In the genomic region with DNA sequence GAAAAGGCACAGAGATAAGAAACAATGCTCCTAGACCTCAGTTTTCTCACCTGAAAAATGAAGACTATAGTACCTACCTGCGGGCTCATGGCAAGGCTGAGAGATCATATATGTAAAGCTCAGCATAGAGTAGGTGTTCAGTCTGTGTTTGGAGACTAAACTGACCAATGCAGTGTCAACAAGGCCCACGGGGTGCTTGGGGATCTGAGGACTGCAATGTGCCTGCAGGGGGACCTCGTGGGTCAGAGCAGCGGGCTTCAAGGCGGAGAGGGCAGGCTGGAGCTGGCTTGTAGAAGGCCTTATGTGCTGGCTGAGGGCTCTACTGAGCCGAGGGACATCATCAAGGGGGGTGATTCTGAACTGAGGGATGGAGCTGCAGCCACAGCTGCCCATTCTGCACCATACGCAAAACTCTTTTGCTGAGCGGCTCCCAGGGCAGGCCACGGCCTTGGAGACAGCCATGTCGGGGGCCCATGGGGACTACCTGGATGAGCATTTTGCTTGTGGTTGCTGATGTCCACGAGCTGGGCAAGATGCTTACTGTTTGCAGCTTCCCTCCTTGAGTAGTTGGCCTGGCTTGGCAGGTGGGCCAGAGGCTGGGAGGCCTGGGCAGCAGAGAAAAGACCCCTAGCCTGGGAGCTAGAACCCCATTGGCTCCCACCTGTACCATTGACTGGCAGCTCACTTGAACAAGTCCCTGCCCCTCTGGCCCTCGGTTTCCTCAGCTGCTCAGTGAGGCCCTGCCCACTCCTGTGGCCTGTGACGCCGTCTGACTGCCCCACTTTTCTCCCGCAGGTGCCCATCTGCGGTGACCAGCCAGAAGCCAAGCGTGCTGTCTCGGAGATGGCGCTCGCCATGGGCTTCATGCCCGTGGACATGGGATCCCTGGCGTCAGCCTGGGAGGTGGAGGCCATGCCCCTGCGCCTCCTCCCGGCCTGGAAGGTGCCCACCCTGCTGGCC, we compare ENCODE assay signal across 14 cellular contexts. TPM values are rescaled to one million over a fixed set of nuclear protein-coding genes. Genes with fewer than 3 reads are reported as not detected.
DNase-seq lines count a peak whose midpoint lies in the region; ATAC-seq and TF ChIP-seq lines count a peak whose summit lies in the region.
"Had no signal": no experiment of that assay in that cellular context is flagged by ENCODE, and none has a peak within 500 bp of the region (broad histone marks: within the 10 kb centered on the region; RNA-seq: fewer than 3 reads in every experiment).

No MANE protein-coding gene starts in this region.

- DNase-seq in stimulated activated naive CD8-positive, alpha-beta T cell treated with anti-CD3 and anti-CD28 coated beads, Interleukin-15, amount 100 ng/mL, for 72 hours: no peak
- no peak for DNase-seq in stimulated activated naive CD8-positive, alpha-beta T cell treated with anti-CD3 and anti-CD28 coated beads, Interleukin-15, Interleukin-2, amounts not matched to agents 100 U/mL and 50 U/mL, for 24 hours
- DNase-seq in chondrocyte (ENCODE audit: low spot score) (no peak), mesenchymal stem cell (no peak), NCI-H2107 treated with DMSO at 0.1 percent for 48 hours (lab: John Stamatoyannopoulos, UW; ENCODE audit: unreplicated experiment) (no peak), COLO668 (lab: John Stamatoyannopoulos, UW; ENCODE audit: unreplicated experiment) (no peak), NCI-H1092 treated with DMSO at 0.1 percent for 48 hours (lab: John Stamatoyannopoulos, UW) (no peak)
- DNase-seq: COR-L47, KBM-7, NCI-H1105, NCI-H2029, NCI-H510A, SJCRH30 had no signal

- H3K4me3 Mint-ChIP-seq in stimulated activated naive CD8-positive, alpha-beta T cell treated with anti-CD3 and anti-CD28 coated beads, Interleukin-15, amount 100 ng/mL, for 72 hours: no peak overlapping the region
- H3K4me3 Mint-ChIP-seq in chondrocyte (ENCODE audit: unreplicated experiment): no peak overlapping the region

- H2BK5ac ChIP-seq in mesenchymal stem cell (ENCODE audit: low read depth, low read length, poor library complexity, severe bottlenecking): no peak overlapping the region

- TF ChIP-seq CTCF in chondrocyte (IDR thresholded peaks at IDR 0.05): peak; percentile 14

- 93% methylated on average over 24 of the region's 24 CpGs for WGBS in mesenchymal stem cell

- no peak overlapping the region for H3K9ac ChIP-seq in mesenchymal stem cell (ENCODE audit: low read length)

- peaks cover 0 to 5% of the 10 kb centered on the region in 2 donors for H3K9me3 Mint-ChIP-seq in stimulated activated naive CD8-positive, alpha-beta T cell treated with anti-CD3 and anti-CD28 coated beads, Interleukin-15, amount 100 ng/mL, for 72 hours
- peaks cover 3% of the 10 kb centered on the region for H3K9me3 Mint-ChIP-seq in chondrocyte (ENCODE audit: low read depth)

- peaks cover 18% of the 10 kb centered on the region for H3K36me3 Mint-ChIP-seq in chondrocyte (ENCODE audit: low read depth)

- peaks cover 43% of the 10 kb centered on the region for H3K4me1 ChIP-seq in mesenchymal stem cell (ENCODE audit: control insufficient read depth, insufficient read depth, low read depth, low read length)
- H3K4me1 ChIP-seq: SJCRH30 had no signal

- peaks cover 52 to 67% of the 10 kb centered on the region in 2 experiments for H3K36me3 ChIP-seq in mesenchymal stem cell (ENCODE audit: control insufficient read depth in 1 of 2, insufficient read depth in 2 of 2, low read depth in 1 of 2, low read length in 2 of 2)
- H3K36me3 ChIP-seq: SJCRH30 had no signal

- H3K9me3 ChIP-seq in mesenchymal stem cell (ENCODE audit: control insufficient read depth, low read length): peaks cover 9% of the 10 kb centered on the region
- H3K9me3 ChIP-seq: SJCRH30 had no signal

- no peaks in the 10 kb centered on the region for H3K27me3 ChIP-seq in mesenchymal stem cell (ENCODE audit: control insufficient read depth in 1 of 2, insufficient read depth in 1 of 2, low read length in 2 of 2)
- H3K27me3 ChIP-seq: SJCRH30 had no signal

- H2AK5ac ChIP-seq in mesenchymal stem cell (ENCODE audit: low read length, severe bottlenecking): peak overlapping the region; percentile 29

- no peak overlapping the region for H3K4ac ChIP-seq in mesenchymal stem cell (ENCODE audit: low read depth in 1 of 2, low read length in 2 of 2)

- H4K91ac ChIP-seq in mesenchymal stem cell (ENCODE audit: low read length): no peak overlapping the region

- H3K4me1 Mint-ChIP-seq in stimulated activated naive CD8-positive, alpha-beta T cell treated with anti-CD3 and anti-CD28 coated beads, Interleukin-15, amount 100 ng/mL, for 72 hours: no peaks in the 10 kb centered on the region
- peaks cover 65% of the 10 kb centered on the region for H3K4me1 Mint-ChIP-seq in chondrocyte (ENCODE audit: low read depth)

- H3K18ac ChIP-seq in mesenchymal stem cell (ENCODE audit: low read depth in 1 of 2, low read length in 2 of 2): peak overlapping the region in 1 of 2 experiments; percentile 76

- no peak overlapping the region for H2BK120ac ChIP-seq in mesenchymal stem cell (ENCODE audit: low read depth, low read length)

- peak; percentile 15 for ATAC-seq in stimulated activated naive CD8-positive, alpha-beta T cell treated with anti-CD3 and anti-CD28 coated beads, Interleukin-15, amount 100 ng/mL, for 72 hours
- no peak for ATAC-seq in stimulated activated naive CD8-positive, alpha-beta T cell treated with anti-CD3 and anti-CD28 coated beads, Interleukin-15, Interleukin-2, amounts not matched to agents 100 U/mL and 50 U/mL, for 24 hours
- ATAC-seq in GM21786 (IDR thresholded peaks at IDR 0.05; ENCODE audit: unreplicated experiment): no peak

- H3K27me3 Mint-ChIP-seq in stimulated activated naive CD8-positive, alpha-beta T cell treated with anti-CD3 and anti-CD28 coated beads, Interleukin-15, amount 100 ng/mL, for 72 hours: no peaks in the 10 kb centered on the region
- H3K27me3 Mint-ChIP-seq in chondrocyte (ENCODE audit: low read depth): no peaks in the 10 kb centered on the region

- no peak overlapping the region for H2AFZ ChIP-seq in mesenchymal stem cell (ENCODE audit: low read depth, low read length)

- peak overlapping the region in 1 of 2 experiments; percentile 10 for H3K4me3 ChIP-seq in mesenchymal stem cell (ENCODE audit: insufficient read depth in 1 of 2, low read depth in 1 of 2, low read length in 2 of 2)
- H3K4me3 ChIP-seq: SJCRH30 had no signal

- H2BK15ac ChIP-seq in mesenchymal stem cell (ENCODE audit: low read depth, poor library complexity, severe bottlenecking): no peak overlapping the region

- no peak overlapping the region for H3K14ac ChIP-seq in mesenchymal stem cell (ENCODE audit: low read length in 2 of 2)

- H3K23ac ChIP-seq in mesenchymal stem cell (ENCODE audit: low read length in 2 of 2): no peak overlapping the region

- no peak overlapping the region for H4K8ac ChIP-seq in mesenchymal stem cell (ENCODE audit: low read length)

- H3K27ac ChIP-seq in mesenchymal stem cell (ENCODE audit: low read length, poor library complexity, severe bottlenecking): no peak overlapping the region
- H3K27ac ChIP-seq: SJCRH30 had no signal

- peaks cover 59% of the 10 kb centered on the region for H3K79me1 ChIP-seq in mesenchymal stem cell (replicated peaks; ENCODE audit: low read length, poor library complexity, severe bottlenecking)

- H2BK12ac ChIP-seq in mesenchymal stem cell (ENCODE audit: low read length in 2 of 2): peak overlapping the region in 1 of 2 experiments; percentile 27

- peak overlapping the region in 1 of 2 donors; percentile 30 for H3K27ac Mint-ChIP-seq in stimulated activated naive CD8-positive, alpha-beta T cell treated with anti-CD3 and anti-CD28 coated beads, Interleukin-15, amount 100 ng/mL, for 72 hours
- H3K27ac Mint-ChIP-seq in chondrocyte (ENCODE audit: unreplicated experiment): no peak overlapping the region

- H3K4me2 ChIP-seq in mesenchymal stem cell (ENCODE audit: low read length, poor library complexity, severe bottlenecking): no peak overlapping the region

RNA-seq across cellular contexts. Expression of gene STEAP3, which starts 23.5 kb away (rescaled TPM):
- total RNA-seq in chondrocyte: 44.6 to 151 TPM (median 46.6 TPM) in 3 replicates
- 25.2 TPM for polyA plus RNA-seq in mesenchymal stem cell (2013, experiment 1 of 2)
- polyA plus RNA-seq in mesenchymal stem cell (2013, experiment 2 of 2): 25.9 TPM
